In the genomic region with DNA sequence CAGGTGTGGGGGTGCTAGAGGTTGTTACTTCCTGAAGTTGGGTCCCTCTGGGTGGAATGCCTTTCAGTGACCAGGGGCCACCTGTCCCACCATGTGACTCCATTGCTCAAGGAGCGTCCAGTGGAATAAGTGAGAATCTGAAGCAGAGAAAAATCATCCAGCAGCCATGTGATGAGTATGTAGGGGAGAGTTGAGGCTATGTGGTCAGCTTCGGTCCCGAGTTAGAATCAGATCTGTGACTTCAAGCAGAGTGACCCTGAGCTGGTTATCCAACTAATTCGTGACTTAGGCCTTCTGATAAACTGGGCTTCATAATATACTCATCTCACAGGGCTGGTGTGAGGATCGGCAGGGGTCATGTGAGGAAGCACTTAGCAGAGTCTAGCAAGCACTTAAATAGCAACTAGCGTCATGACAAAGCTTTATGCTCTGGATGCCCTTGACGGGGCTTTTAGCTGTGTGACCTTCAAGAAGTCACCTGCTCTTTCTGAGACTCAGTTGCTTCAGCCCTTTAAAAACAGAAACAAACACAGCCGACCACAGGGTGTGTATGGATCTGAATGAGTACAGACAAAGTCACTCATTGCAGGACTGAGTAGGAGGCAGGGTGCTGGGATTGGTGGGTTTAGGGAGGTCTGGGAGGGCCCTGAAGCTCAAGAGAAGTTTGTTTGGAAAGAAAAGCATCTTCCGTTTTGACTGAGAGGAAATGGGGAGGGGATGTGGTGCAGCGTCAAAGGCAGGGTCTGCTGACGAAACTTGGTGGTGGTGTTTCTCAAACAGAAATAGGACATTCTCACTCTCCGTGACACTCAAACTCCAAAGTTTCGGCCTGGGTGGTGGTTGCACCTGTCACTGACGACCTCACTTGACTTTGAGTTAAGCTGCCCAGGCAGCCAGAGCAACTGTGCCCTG, we compare ENCODE assay signal across 8 cellular contexts.
DNase-seq lines count a peak whose midpoint lies in the region; ATAC-seq, FAIRE-seq and TF ChIP-seq lines count a peak whose summit lies in the region.

No MANE protein-coding gene starts in this region.

- peak; percentile 76 for ATAC-seq in HG03108 (IDR thresholded peaks at IDR 0.05; ENCODE audit: unreplicated experiment)
- ATAC-seq in stimulated activated naive B cell treated with anti-CD40 and anti-IgM and Interleukin-4, amounts not matched to agents 10 μg/mL and 1 μg/mL and 100 μg/mL, for 72 hours (replicated peaks), result peak; percentile 86 to 88

- peaks cover 0 to 14% (median 3%) of the 10 kb centered on the region in 4 donors for H3K4me1 ChIP-seq in esophagus muscularis mucosa
- H3K4me1 ChIP-seq in uterus, result no peaks in the 10 kb centered on the region
- H3K4me1 ChIP-seq in HAP-1, result no peaks in the 10 kb centered on the region

- TF ChIP-seq CTCF in esophagus muscularis mucosa (IDR thresholded peaks at IDR 0.05) (no peak), D721Med (IDR thresholded peaks at IDR 0.05; ENCODE audit: insufficient read depth, missing control alignments) (no peak), uterus (IDR thresholded peaks at IDR 0.05) (no peak)

- in situ Hi-C loops in HAP-1 (cut with MboI; ENCODE audit: low sequenced_read_pairs), result loop anchor here (5.0 to 25.0 kb wide), 2 partner anchors 465 to 1395 kb away; no protein-coding TSS in a partner anchor

- peak; percentile 32 for DNase-seq in activated CD4-positive, CD25-positive, alpha-beta regulatory T cell treated with anti-CD3 and anti-CD28 coated beads, Interleukin-2, amount 50 U/mL, for 16 hours (ENCODE audit: low read depth, low spot score)
- DNase-seq in esophagus muscularis mucosa (ENCODE audit: extremely low spot score) (peak; percentile 82), D721Med (ENCODE audit: insufficient read length, low spot score) (no peak), uterus (no peak), HAP-1 (ENCODE audit: low spot score in 2 of 2) (no peak)
- peak; percentile 89 for DNase-seq in stimulated activated naive B cell treated with anti-CD40 and anti-IgM and Interleukin-4, amounts not matched to agents 10 μg/mL and 1 μg/mL and 100 μg/mL, for 72 hours

- no peaks in the 10 kb centered on the region for H3K27me3 Mint-ChIP-seq in stimulated activated naive B cell treated with anti-CD40 and anti-IgM and Interleukin-4, amounts not matched to agents 10 μg/mL and 1 μg/mL and 100 μg/mL, for 72 hours

- peak; percentile 41 for TF ChIP-seq POLR2A in GM19099 (IDR thresholded peaks at IDR 0.05; ENCODE audit: extremely low read depth, insufficient read length, low read depth)
- no peak for TF ChIP-seq POLR2A in esophagus muscularis mucosa (IDR thresholded peaks at IDR 0.05; ENCODE audit: low read depth)
- TF ChIP-seq POLR2A in uterus (IDR thresholded peaks at IDR 0.05), result no peak

- peak overlapping the region; percentile 40 to 44 for H3K4me3 Mint-ChIP-seq in stimulated activated naive B cell treated with anti-CD40 and anti-IgM and Interleukin-4, amounts not matched to agents 10 μg/mL and 1 μg/mL and 100 μg/mL, for 72 hours

- no peaks in the 10 kb centered on the region for H3K9me3 Mint-ChIP-seq in stimulated activated naive B cell treated with anti-CD40 and anti-IgM and Interleukin-4, amounts not matched to agents 10 μg/mL and 1 μg/mL and 100 μg/mL, for 72 hours

- 70% methylated on average over 12 of the region's 14 CpGs for WGBS in esophagus muscularis mucosa

- H3K36me3 ChIP-seq in esophagus muscularis mucosa, result no peaks in the 10 kb centered on the region
- H3K36me3 ChIP-seq in uterus, result no peaks in the 10 kb centered on the region
- no peaks in the 10 kb centered on the region for H3K36me3 ChIP-seq in HAP-1 (replicated peaks)

- H3K9me3 ChIP-seq in esophagus muscularis mucosa (no peaks in the 10 kb centered on the region), uterus (no peaks in the 10 kb centered on the region), HAP-1 (no peaks in the 10 kb centered on the region)

- H3K27me3 ChIP-seq in esophagus muscularis mucosa (no peaks in the 10 kb centered on the region), uterus (no peaks in the 10 kb centered on the region), HAP-1 (ENCODE audit: low read depth) (peaks cover 2% of the 10 kb centered on the region; the same call in 1 of the 2 replicates)

- H3K36me3 Mint-ChIP-seq in stimulated activated naive B cell treated with anti-CD40 and anti-IgM and Interleukin-4, amounts not matched to agents 10 μg/mL and 1 μg/mL and 100 μg/mL, for 72 hours, result no peaks in the 10 kb centered on the region

- intact Hi-C loops in esophagus muscularis mucosa (cut with DNase I), result no loop called here
- intact Hi-C loops in uterus (cut with DNase I; ENCODE audit: low total_unique reads), result no loop called here

- H3K4me1 Mint-ChIP-seq in stimulated activated naive B cell treated with anti-CD40 and anti-IgM and Interleukin-4, amounts not matched to agents 10 μg/mL and 1 μg/mL and 100 μg/mL, for 72 hours, result peaks cover 42 to 61% of the 10 kb centered on the region in 2 donors

- no peak overlapping the region for H3K4me3 ChIP-seq in esophagus muscularis mucosa
- H3K4me3 ChIP-seq in uterus, result no peak overlapping the region
- H3K4me3 ChIP-seq in HAP-1, result no peak overlapping the region

- H3K27ac ChIP-seq in esophagus muscularis mucosa (replicated peaks in 1 of 4), result no peak overlapping the region
- H3K27ac ChIP-seq in uterus, result no peak overlapping the region

- peak overlapping the region; percentile 96 for H3K27ac Mint-ChIP-seq in stimulated activated naive B cell treated with anti-CD40 and anti-IgM and Interleukin-4, amounts not matched to agents 10 μg/mL and 1 μg/mL and 100 μg/mL, for 72 hours

- no peak for TF ChIP-seq EP300 in esophagus muscularis mucosa (IDR thresholded peaks at IDR 0.05)

- no peak for FAIRE-seq in D721Med (lab: Jason Lieb, UNC)

Comparison
In these comparisons a context has a peak if more than half of its experiments do, and no peak if none do; other contexts are left out.
1. DNase-seq: peak in activated CD4-positive, CD25-positive, alpha-beta regulatory T cell treated with anti-CD3 and anti-CD28 coated beads, Interleukin-2, amount 50 U/mL, for 16 hours (single experiment), esophagus muscularis mucosa (single experiment) and stimulated activated naive B cell treated with anti-CD40 and anti-IgM and Interleukin-4, amounts not matched to agents 10 μg/mL and 1 μg/mL and 100 μg/mL, for 72 hours (single experiment); none in D721Med (single experiment), uterus (0 of 2) and HAP-1 (0 of 2).